8 cellular contexts compared by ENCODE assay signal in genomic region chr12:113591480-113591971, GRCh38.
A peak's percentile ranks its signal among the peaks of the same experiment; 100 is the strongest.
DNase-seq lines count a peak whose midpoint lies in the region; ATAC-seq and TF ChIP-seq lines count a peak whose summit lies in the region.

No MANE protein-coding gene starts in this region.

- 0 to 1% (median 0%) methylated on average over 25 to 46 of the region's 46 CpGs for WGBS in psoas muscle, 3 donors

- DNase-seq in stimulated activated CD4-positive, alpha-beta T cell treated with anti-CD3 and anti-CD28 coated beads, Interleukin-15, amount 100 ng/mL, for 24 hours = peak; percentile 28
- no peak for DNase-seq in stimulated activated CD4-positive, alpha-beta T cell treated with anti-CD3 and anti-CD28 coated beads, Interleukin-12 subunit alpha, Interleukin-12 subunit beta, amount 100 ng/mL, for 4 hours
- DNase-seq in NCI-H524 (lab: John Stamatoyannopoulos, UW) (peak; percentile 75), epithelial cell of proximal tubule (ENCODE audit: low read depth) (no peak), psoas muscle (no peak), dedifferentiated amniotic fluid mesenchymal stem cell (ENCODE audit: extremely low spot score) (no peak), midbrain (lab: John Stamatoyannopoulos, UW) (no peak)

- ATAC-seq in psoas muscle (no peak), GM18907 (IDR thresholded peaks at IDR 0.05; ENCODE audit: unreplicated experiment) (no peak)

- peak overlapping the region; percentile 14 for H3K4me3 ChIP-seq in epithelial cell of proximal tubule (ENCODE audit: low read depth, low read length)
- no peak overlapping the region for H3K4me3 ChIP-seq in psoas muscle

- TF ChIP-seq CTCF in epithelial cell of proximal tubule (conservative IDR thresholded peaks at IDR 0.05; ENCODE audit: low read depth, low read length) (no peak), psoas muscle (IDR thresholded peaks at IDR 0.05) (no peak)

- intact Hi-C loops in psoas muscle (cut with DNase I) = no loop called here

- no peak overlapping the region for H3K27ac ChIP-seq in psoas muscle

- H3K9me3 ChIP-seq in psoas muscle = no peaks in the 10 kb centered on the region

- no peaks in the 10 kb centered on the region for H3K4me1 ChIP-seq in psoas muscle

- no peaks in the 10 kb centered on the region for H3K36me3 ChIP-seq in psoas muscle (ENCODE audit: insufficient read depth in 1 of 2, low read depth in 1 of 2)

- H3K27me3 ChIP-seq in psoas muscle (ENCODE audit: insufficient read depth in 3 of 3, low read length in 2 of 3) = peaks cover 6 to 33% (median 6%) of the 10 kb centered on the region in 3 donors

Comparison
In these comparisons a context has a peak if more than half of its experiments do, and no peak if none do; other contexts are left out.
1. DNase-seq: peak in stimulated activated CD4-positive, alpha-beta T cell treated with anti-CD3 and anti-CD28 coated beads, Interleukin-15, amount 100 ng/mL, for 24 hours (single experiment) and NCI-H524 (2 of 2); none in stimulated activated CD4-positive, alpha-beta T cell treated with anti-CD3 and anti-CD28 coated beads, Interleukin-12 subunit alpha, Interleukin-12 subunit beta, amount 100 ng/mL, for 4 hours (single experiment), epithelial cell of proximal tubule (single experiment), psoas muscle (0 of 2), dedifferentiated amniotic fluid mesenchymal stem cell (single experiment) and midbrain (single experiment).